9 cellular contexts compared by ENCODE assay signal in the genomic region with DNA sequence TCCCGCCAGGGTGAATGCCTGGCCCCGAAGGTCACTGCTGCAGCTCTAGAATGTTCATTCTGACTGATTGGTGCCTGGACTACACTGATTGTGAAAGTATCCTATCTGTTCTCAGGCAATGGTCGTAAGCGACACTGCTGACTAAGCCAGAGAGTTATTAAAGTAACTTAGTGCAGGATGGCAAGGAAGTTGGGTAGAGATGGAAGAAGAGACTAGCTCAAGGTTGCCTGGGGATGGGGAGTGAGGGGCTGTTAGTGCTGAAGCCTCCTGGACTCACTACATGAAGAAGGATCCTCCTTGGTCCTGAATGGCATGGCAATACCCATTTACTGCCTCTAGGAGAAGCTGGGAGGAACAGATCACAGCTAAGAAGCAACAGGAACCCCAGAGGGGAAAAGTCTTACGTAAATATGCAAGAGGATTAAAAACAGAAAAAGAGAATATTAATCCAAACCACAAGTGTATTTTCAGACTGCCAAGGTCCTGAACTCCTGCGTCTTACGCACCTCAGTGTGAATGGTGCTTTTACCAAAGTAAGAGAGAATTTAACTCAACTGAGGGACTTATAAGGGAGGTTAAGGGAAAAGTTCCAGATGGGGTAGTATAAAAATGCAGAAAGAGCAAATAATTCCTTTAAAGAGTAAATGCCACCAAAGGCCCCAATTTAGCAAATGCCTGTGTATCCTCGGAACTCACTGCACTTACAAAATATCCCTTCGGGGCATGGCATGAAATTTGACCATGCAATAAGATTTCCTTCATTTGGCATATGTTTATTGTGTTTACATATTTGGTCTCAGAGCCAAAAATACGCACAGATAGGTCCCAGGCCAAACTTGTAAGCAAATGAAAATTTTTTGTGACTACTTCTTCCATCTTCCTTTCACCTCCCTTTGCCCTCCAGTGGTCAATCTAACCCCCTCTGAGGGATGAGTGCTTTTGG.
DNase-seq lines count a peak whose midpoint lies in the region; FAIRE-seq and TF ChIP-seq lines count a peak whose summit lies in the region.
"Had no signal": no experiment of that assay in that cellular context is flagged by ENCODE, and none has a peak within 500 bp of the region (broad histone marks: within the 10 kb centered on the region; RNA-seq: fewer than 3 reads in every experiment).

No MANE protein-coding gene starts in this region.

- DNase-seq in GM10266 (ENCODE audit: extremely low spot score) (peak; percentile 42), Kasumi-1 (lab: John Stamatoyannopoulos, UW) (peak; percentile 43 to 68), bronchial epithelial cell (ENCODE audit: low read depth) (peak; percentile 39), neural progenitor cell (ENCODE audit: low spot score) (peak; percentile 18), NCI-H2029 treated with DMSO at 0.1 percent for 48 hours (lab: John Stamatoyannopoulos, UW) (no peak), T-helper 2 cell (no peak)
- no peak for DNase-seq in stimulated activated naive CD4-positive, alpha-beta T cell (lab: John Stamatoyannopoulos, UW)
- no peak for DNase-seq in activated effector memory CD4-positive, alpha-beta T cell treated with anti-CD3 and anti-CD28 coated beads, Interleukin-2, amount 50 U/mL, for 16 hours

- no peak overlapping the region for H2AFZ ChIP-seq in neural progenitor cell (replicated peaks)

- H3K36me3 Mint-ChIP-seq in neural progenitor cell: no peaks in the 10 kb centered on the region

- H4K20me1 ChIP-seq in neural progenitor cell (ENCODE audit: low read depth): no peaks in the 10 kb centered on the region

- H3K4me1 ChIP-seq in neural progenitor cell: peaks cover 17% of the 10 kb centered on the region

- no peak for TF ChIP-seq CTCF in GM10266 (IDR thresholded peaks at IDR 0.05; ENCODE audit: control insufficient read depth, insufficient read depth, low read depth, missing control alignments)
- TF ChIP-seq CTCF in bronchial epithelial cell (IDR thresholded peaks at IDR 0.05; ENCODE audit: insufficient read depth, low read length, severe bottlenecking): peak; percentile 26
- TF ChIP-seq CTCF in neural progenitor cell (IDR thresholded peaks at IDR 0.05): peak; percentile 35

- H3K27me3 Mint-ChIP-seq in neural progenitor cell (ENCODE audit: insufficient read depth, low read depth): peaks cover 7% of the 10 kb centered on the region

- no peak overlapping the region for H3K4me3 Mint-ChIP-seq in neural progenitor cell
- H3K4me3 Mint-ChIP-seq: T-helper 1 cell treated with Interleukin-12 subunit alpha and Interleukin-12 subunit beta and Interleukin-4 antibody, amounts not matched to agents 30 μg/mL and 1 μg/mL, for 36 hours had no signal

- H3F3A ChIP-seq in neural progenitor cell (ENCODE audit: low read depth): peaks cover 11% of the 10 kb centered on the region

- no peak overlapping the region for H3K27ac Mint-ChIP-seq in neural progenitor cell
- H3K27ac Mint-ChIP-seq: T-helper 1 cell treated with Interleukin-12 subunit alpha and Interleukin-12 subunit beta and Interleukin-4 antibody, amounts not matched to agents 30 μg/mL and 1 μg/mL, for 36 hours had no signal

- H3K27ac ChIP-seq in neural progenitor cell: no peak overlapping the region

- H3K9me3 ChIP-seq in neural progenitor cell (ENCODE audit: low read depth): no peaks in the 10 kb centered on the region

- no peak overlapping the region for H3K4me2 ChIP-seq in neural progenitor cell

- no peaks in the 10 kb centered on the region for H3K36me3 ChIP-seq in bronchial epithelial cell (ENCODE audit: control insufficient read depth, insufficient read depth, low read length)
- H3K36me3 ChIP-seq in neural progenitor cell: no peaks in the 10 kb centered on the region

- peaks cover 36% of the 10 kb centered on the region for H3K4me1 Mint-ChIP-seq in neural progenitor cell

- H3K4me3 ChIP-seq in bronchial epithelial cell (ENCODE audit: low read depth, low read length) (no peak overlapping the region), neural progenitor cell (no peak overlapping the region)

- H3K79me2 ChIP-seq in neural progenitor cell (ENCODE audit: low read depth): no peaks in the 10 kb centered on the region

- FAIRE-seq in bronchial epithelial cell (lab: Jason Lieb, UNC): no peak

- H3K27me3 ChIP-seq in bronchial epithelial cell (ENCODE audit: control insufficient read depth, insufficient read depth, low read length): no peaks in the 10 kb centered on the region
- no peaks in the 10 kb centered on the region for H3K27me3 ChIP-seq in neural progenitor cell

- no peak overlapping the region for H3K9ac ChIP-seq in neural progenitor cell

- peaks cover 2% of the 10 kb centered on the region for H3K9me3 Mint-ChIP-seq in neural progenitor cell
- H3K9me3 Mint-ChIP-seq: T-helper 1 cell treated with Interleukin-12 subunit alpha and Interleukin-12 subunit beta and Interleukin-4 antibody, amounts not matched to agents 30 μg/mL and 1 μg/mL, for 36 hours had no signal

Comparison
In these comparisons a context has a peak if more than half of its experiments do, and no peak if none do; other contexts are left out.
1. DNase-seq: peak in GM10266 (single experiment), Kasumi-1 (2 of 2), bronchial epithelial cell (single experiment) and neural progenitor cell (single experiment); none in stimulated activated naive CD4-positive, alpha-beta T cell (0 of 6), NCI-H2029 treated with DMSO at 0.1 percent for 48 hours (single experiment), activated effector memory CD4-positive, alpha-beta T cell treated with anti-CD3 and anti-CD28 coated beads, Interleukin-2, amount 50 U/mL, for 16 hours (single experiment) and T-helper 2 cell (0 of 5).